8 cellular contexts compared by ENCODE assay signal in the genomic region with DNA sequence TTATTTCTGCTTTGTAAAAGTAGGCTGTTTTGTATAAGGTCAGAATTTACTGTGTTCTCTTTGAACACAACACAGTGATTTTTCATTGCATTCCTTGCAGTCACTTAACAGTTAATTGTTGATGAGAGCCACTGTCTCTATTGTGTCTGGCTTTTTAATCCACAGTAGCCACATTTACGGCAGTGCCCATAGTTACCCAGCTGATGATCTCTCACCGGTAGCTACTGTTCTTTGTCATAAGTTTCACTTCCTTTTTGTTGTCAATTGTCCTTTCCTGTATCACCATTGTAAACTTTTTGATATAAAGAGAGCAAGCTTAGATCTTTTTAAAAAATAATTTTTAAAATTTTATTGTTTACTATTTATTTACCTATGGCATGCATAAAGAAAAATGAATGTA.
DNase-seq lines count a peak whose midpoint lies in the region; ATAC-seq lines count a peak whose summit lies in the region.
"Not testable (repeated sequence)": the region's sequence is repeated elsewhere in the genome, so short reads cannot be mapped to it uniquely, and the experiment has no call there.

No MANE protein-coding gene starts in this region.

- not testable (repeated sequence) for H3K27ac Mint-ChIP-seq in activated CD8-positive, alpha-beta memory T cell treated with anti-CD3 and anti-CD28 coated beads, Interleukin-2, amount 10 ng/mL, durations not matched to agents 7 days and 5 days

- CTCF ChIA-PET in activated CD8-positive, alpha-beta memory T cell treated with anti-CD3 and anti-CD28 coated beads, Interleukin-2, amount 10 ng/mL, durations not matched to agents 7 days and 5 days (lab: Charles Lee) = not testable (repeated sequence)

- not testable (repeated sequence) for H3K4me1 Mint-ChIP-seq in activated CD8-positive, alpha-beta memory T cell treated with anti-CD3 and anti-CD28 coated beads, Interleukin-2, amount 10 ng/mL, durations not matched to agents 7 days and 5 days

- not testable (repeated sequence) for H3K36me3 Mint-ChIP-seq in activated CD8-positive, alpha-beta memory T cell treated with anti-CD3 and anti-CD28 coated beads, Interleukin-2, amount 10 ng/mL, durations not matched to agents 7 days and 5 days

- DNase-seq in CD1c-positive myeloid dendritic cell (ENCODE audit: extremely low spot score) (peak; percentile 5), NCI-H510A treated with DMSO at 0.1 percent for 48 hours (lab: John Stamatoyannopoulos, UW) (peak; percentile 51)
- DNase-seq in activated CD8-positive, alpha-beta memory T cell treated with anti-CD3 and anti-CD28 coated beads, Interleukin-2, amount 10 ng/mL, durations not matched to agents 7 days and 5 days = not testable (repeated sequence)

- ATAC-seq in GM18861 (IDR thresholded peaks at IDR 0.05; ENCODE audit: unreplicated experiment) (peak; percentile 99), GM19455 (IDR thresholded peaks at IDR 0.05; ENCODE audit: unreplicated experiment) (peak; percentile 96), GM21825 (IDR thresholded peaks at IDR 0.05; ENCODE audit: unreplicated experiment) (peak; percentile 100), HG03039 (IDR thresholded peaks at IDR 0.05; ENCODE audit: unreplicated experiment) (peak; percentile 100), HG03457 (IDR thresholded peaks at IDR 0.05; ENCODE audit: unreplicated experiment) (peak; percentile 99)
- ATAC-seq in activated CD8-positive, alpha-beta memory T cell treated with anti-CD3 and anti-CD28 coated beads, Interleukin-2, amount 10 ng/mL, durations not matched to agents 7 days and 5 days = peak; percentile 53

- H3K4me3 Mint-ChIP-seq in activated CD8-positive, alpha-beta memory T cell treated with anti-CD3 and anti-CD28 coated beads, Interleukin-2, amount 10 ng/mL, durations not matched to agents 7 days and 5 days = not testable (repeated sequence)

- H3K9me3 Mint-ChIP-seq in activated CD8-positive, alpha-beta memory T cell treated with anti-CD3 and anti-CD28 coated beads, Interleukin-2, amount 10 ng/mL, durations not matched to agents 7 days and 5 days (ENCODE audit: low read depth) = not testable (repeated sequence)

- not testable (repeated sequence) for H3K27me3 Mint-ChIP-seq in activated CD8-positive, alpha-beta memory T cell treated with anti-CD3 and anti-CD28 coated beads, Interleukin-2, amount 10 ng/mL, durations not matched to agents 7 days and 5 days
